In genomic region chr6:75563032-75563431, GRCh38 we compare ENCODE assay signal across 9 cellular contexts.
DNase-seq lines count a peak whose midpoint lies in the region; ATAC-seq, FAIRE-seq and TF ChIP-seq lines count a peak whose summit lies in the region.
"Had no signal": no experiment of that assay in that cellular context is flagged by ENCODE, and none has a peak within 500 bp of the region (broad histone marks: within the 10 kb centered on the region; RNA-seq: fewer than 3 reads in every experiment).

No MANE protein-coding gene starts in this region.

- H3K4me3 ChIP-seq in NT2/D1 (ENCODE audit: insufficient read length, low read depth) (no peak overlapping the region), epithelial cell of esophagus (ENCODE audit: low read length) (no peak overlapping the region), coronary artery (no peak overlapping the region)
- H3K4me3 ChIP-seq: Peyer's patch had no signal

- peak; percentile 59 for FAIRE-seq in GM18507 (lab: Jason Lieb, UNC)
- FAIRE-seq in urothelium cell line (lab: Jason Lieb, UNC) = peak; percentile 20

- ATAC-seq in HG02870 (IDR thresholded peaks at IDR 0.05; ENCODE audit: unreplicated experiment) = peak; percentile 98

- DNase-seq in AML-193 (lab: John Stamatoyannopoulos, UW) = peak; percentile 50 to 53
- no peak for DNase-seq in GM18507 (ENCODE audit: extremely low spot score, insufficient read length, low read depth)
- DNase-seq in NT2/D1 (ENCODE audit: low read depth, low spot score) = peak; percentile 27
- peak; percentile 54 for DNase-seq in epithelial cell of esophagus (ENCODE audit: low read depth)
- DNase-seq in urothelium cell line (ENCODE audit: low spot score) = peak; percentile 17
- DNase-seq in coronary artery (ENCODE audit: low spot score) = no peak
- no peak for DNase-seq in NCI-H1694 (lab: John Stamatoyannopoulos, UW)

- no peak overlapping the region for H3K9ac ChIP-seq in NT2/D1 (ENCODE audit: insufficient read length, low read depth)

- H3K9me3 ChIP-seq in NT2/D1 (ENCODE audit: insufficient read depth, low read length) = peaks cover 12% of the 10 kb centered on the region

- no peaks in the 10 kb centered on the region for H3K36me3 ChIP-seq in NT2/D1 (ENCODE audit: insufficient read depth, insufficient read length, low read length)
- H3K36me3 ChIP-seq: Peyer's patch had no signal

- peak; percentile 61 for TF ChIP-seq CTCF in epithelial cell of esophagus (IDR thresholded peaks at IDR 0.05; ENCODE audit: insufficient read depth, low read depth, low read length, missing control alignments)
- no peak for TF ChIP-seq CTCF in coronary artery (IDR thresholded peaks at IDR 0.05)

- H3K27me3 ChIP-seq in NT2/D1 (ENCODE audit: insufficient read depth, insufficient read length) = no peaks in the 10 kb centered on the region
- H3K27me3 ChIP-seq: Peyer's patch had no signal

- no peaks in the 10 kb centered on the region for H3K4me1 ChIP-seq in NT2/D1 (ENCODE audit: insufficient read depth, insufficient read length)
- H3K4me1 ChIP-seq: Peyer's patch had no signal

- H3K27ac ChIP-seq in coronary artery = no peak overlapping the region
- H3K27ac ChIP-seq: Peyer's patch had no signal

Comparison
In these comparisons a context has a peak if more than half of its experiments do, and no peak if none do; other contexts are left out.
1. DNase-seq: peak in AML-193 (2 of 2), NT2/D1 (single experiment), epithelial cell of esophagus (single experiment) and urothelium cell line (single experiment); none in GM18507 (single experiment), coronary artery (single experiment) and NCI-H1694 (single experiment).